In the genomic region with DNA sequence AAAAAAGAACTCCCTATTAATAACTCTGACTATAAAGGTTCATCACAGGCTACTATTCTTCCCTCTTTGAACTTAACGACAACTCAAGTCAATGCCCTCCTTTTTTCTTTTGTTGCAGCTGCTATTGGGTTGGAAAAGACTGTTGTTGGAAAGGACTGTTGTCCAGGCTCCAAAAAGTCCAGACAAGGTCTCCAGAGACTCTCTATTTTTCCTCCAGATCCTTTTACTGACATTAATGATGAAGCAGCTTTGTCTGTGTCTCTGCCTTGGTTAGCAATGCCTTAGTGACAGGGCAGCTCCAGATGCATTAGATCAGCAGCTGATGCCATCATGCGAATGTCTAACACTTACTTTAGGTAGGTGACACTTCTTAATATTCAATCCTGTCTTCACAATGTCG, we compare ENCODE assay signal across 16 cellular contexts.
"Had no signal": no experiment of that assay in that cellular context is flagged by ENCODE, and none has a peak within 500 bp of the region (broad histone marks: within the 10 kb centered on the region; RNA-seq: fewer than 3 reads in every experiment).

No MANE protein-coding gene starts in this region.

- H3K4me3 Mint-ChIP-seq: activated CD8-positive, alpha-beta T cell treated with anti-CD3 and anti-CD28 coated beads for 36 hours; naive thymus-derived CD8-positive, alpha-beta T cell; stimulated activated effector memory CD8-positive, alpha-beta T cell treated with anti-CD3 and anti-CD28 coated beads, Interleukin-12 subunit alpha, Interleukin-12 subunit beta, amount 100 ng/mL, for 72 hours; WTC11 had no signal

- H3K36me3 ChIP-seq: prostate gland had no signal

- H3K27ac ChIP-seq: coronary artery, prostate gland had no signal

- DNase-seq: activated CD4-positive, alpha-beta T cell treated with anti-CD3 and anti-CD28 coated beads for 48 hours; activated CD8-positive, alpha-beta memory T cell treated with anti-CD3 and anti-CD28 coated beads, Interleukin-2, amount 50 U/mL, for 4 hours; activated CD8-positive, alpha-beta T cell treated with anti-CD3 and anti-CD28 coated beads for 36 hours; activated gamma-delta T cell; activated T-cell treated with anti-CD3 and anti-CD28 coated beads, Interleukin-2, amount 50 U/mL, for 48 hours; central memory CD4-positive, alpha-beta T cell; effector CD4-positive, alpha-beta T cell; foreskin fibroblast; naive thymus-derived CD8-positive, alpha-beta T cell; occipital lobe; SW 1271 had no signal

- H3K27me3 Mint-ChIP-seq: activated CD8-positive, alpha-beta T cell treated with anti-CD3 and anti-CD28 coated beads for 36 hours had no signal

- ATAC-seq: activated CD8-positive, alpha-beta T cell treated with anti-CD3 and anti-CD28 coated beads for 36 hours; activated naive CD4-positive, alpha-beta T cell treated with anti-CD3 and anti-CD28 coated beads, Interleukin-2, amount 50 U/mL, for 72 hours; naive thymus-derived CD8-positive, alpha-beta T cell; stimulated activated effector memory CD8-positive, alpha-beta T cell treated with anti-CD3 and anti-CD28 coated beads, Interleukin-12 subunit alpha, Interleukin-12 subunit beta, amount 100 ng/mL, for 72 hours; WTC11 had no signal

- H3K9me3 Mint-ChIP-seq: WTC11 had no signal

- H3K4me3 ChIP-seq: coronary artery, prostate gland had no signal

- H3K4me1 Mint-ChIP-seq: naive thymus-derived CD8-positive, alpha-beta T cell; stimulated activated effector memory CD8-positive, alpha-beta T cell treated with anti-CD3 and anti-CD28 coated beads, Interleukin-12 subunit alpha, Interleukin-12 subunit beta, amount 100 ng/mL, for 72 hours; WTC11 had no signal

- H3K9me3 ChIP-seq: prostate gland had no signal

- H3K36me3 Mint-ChIP-seq: activated naive CD4-positive, alpha-beta T cell treated with anti-CD3 and anti-CD28 coated beads, Interleukin-2, amount 50 U/mL, for 72 hours; naive thymus-derived CD8-positive, alpha-beta T cell; stimulated activated effector memory CD8-positive, alpha-beta T cell treated with anti-CD3 and anti-CD28 coated beads, Interleukin-12 subunit alpha, Interleukin-12 subunit beta, amount 100 ng/mL, for 72 hours; WTC11 had no signal

- H3K27ac Mint-ChIP-seq: activated CD8-positive, alpha-beta T cell treated with anti-CD3 and anti-CD28 coated beads for 36 hours; naive thymus-derived CD8-positive, alpha-beta T cell; stimulated activated effector memory CD8-positive, alpha-beta T cell treated with anti-CD3 and anti-CD28 coated beads, Interleukin-12 subunit alpha, Interleukin-12 subunit beta, amount 100 ng/mL, for 72 hours; WTC11 had no signal

- H3K4me1 ChIP-seq: prostate gland had no signal
